1 cellular context compared by ENCODE assay signal in the genomic region with DNA sequence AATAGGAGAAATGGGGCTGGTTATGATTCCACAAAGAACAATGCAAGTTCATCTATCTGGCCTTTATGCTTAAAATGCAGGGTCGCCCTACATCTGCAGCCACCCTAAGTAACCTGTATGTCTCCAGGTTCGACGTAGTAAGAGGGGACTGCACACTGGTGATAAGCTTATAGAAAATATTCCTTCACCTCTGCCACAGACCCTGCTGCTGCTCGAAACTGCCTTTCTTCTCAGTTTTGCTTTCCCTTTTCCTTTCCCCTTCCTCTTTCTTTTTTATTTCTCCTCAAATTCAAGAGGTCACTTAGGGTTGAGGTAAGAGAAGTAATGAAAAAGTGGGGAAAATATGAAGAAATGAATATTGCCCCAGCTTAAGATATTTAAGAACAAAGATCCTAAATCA.
TF ChIP-seq lines count a peak whose summit lies in the region.

No MANE protein-coding gene starts in this region.

TF ChIP-seq in WTC11, 78 proteins besides CTCF, POLR2A, EP300 and RAD21 (continued from another document):
- TF ChIP-seq, protein P1, sequence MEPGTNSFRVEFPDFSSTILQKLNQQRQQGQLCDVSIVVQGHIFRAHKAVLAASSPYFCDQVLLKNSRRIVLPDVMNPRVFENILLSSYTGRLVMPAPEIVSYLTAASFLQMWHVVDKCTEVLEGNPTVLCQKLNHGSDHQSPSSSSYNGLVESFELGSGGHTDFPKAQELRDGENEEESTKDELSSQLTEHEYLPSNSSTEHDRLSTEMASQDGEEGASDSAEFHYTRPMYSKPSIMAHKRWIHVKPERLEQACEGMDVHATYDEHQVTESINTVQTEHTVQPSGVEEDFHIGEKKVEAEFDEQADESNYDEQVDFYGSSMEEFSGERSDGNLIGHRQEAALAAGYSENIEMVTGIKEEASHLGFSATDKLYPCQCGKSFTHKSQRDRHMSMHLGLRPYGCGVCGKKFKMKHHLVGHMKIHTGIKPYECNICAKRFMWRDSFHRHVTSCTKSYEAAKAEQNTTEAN (CRISPR knock-in tag; IDR thresholded peaks at IDR 0.05), result no peak
- TF ChIP-seq GABPB1 (CRISPR knock-in tag; IDR thresholded peaks at IDR 0.05), result no peak
- TF ChIP-seq ZNF121 (CRISPR knock-in tag; IDR thresholded peaks at IDR 0.05), result no peak
